Comparison of ENCODE assay signal across 1 cellular context in the genomic region with DNA sequence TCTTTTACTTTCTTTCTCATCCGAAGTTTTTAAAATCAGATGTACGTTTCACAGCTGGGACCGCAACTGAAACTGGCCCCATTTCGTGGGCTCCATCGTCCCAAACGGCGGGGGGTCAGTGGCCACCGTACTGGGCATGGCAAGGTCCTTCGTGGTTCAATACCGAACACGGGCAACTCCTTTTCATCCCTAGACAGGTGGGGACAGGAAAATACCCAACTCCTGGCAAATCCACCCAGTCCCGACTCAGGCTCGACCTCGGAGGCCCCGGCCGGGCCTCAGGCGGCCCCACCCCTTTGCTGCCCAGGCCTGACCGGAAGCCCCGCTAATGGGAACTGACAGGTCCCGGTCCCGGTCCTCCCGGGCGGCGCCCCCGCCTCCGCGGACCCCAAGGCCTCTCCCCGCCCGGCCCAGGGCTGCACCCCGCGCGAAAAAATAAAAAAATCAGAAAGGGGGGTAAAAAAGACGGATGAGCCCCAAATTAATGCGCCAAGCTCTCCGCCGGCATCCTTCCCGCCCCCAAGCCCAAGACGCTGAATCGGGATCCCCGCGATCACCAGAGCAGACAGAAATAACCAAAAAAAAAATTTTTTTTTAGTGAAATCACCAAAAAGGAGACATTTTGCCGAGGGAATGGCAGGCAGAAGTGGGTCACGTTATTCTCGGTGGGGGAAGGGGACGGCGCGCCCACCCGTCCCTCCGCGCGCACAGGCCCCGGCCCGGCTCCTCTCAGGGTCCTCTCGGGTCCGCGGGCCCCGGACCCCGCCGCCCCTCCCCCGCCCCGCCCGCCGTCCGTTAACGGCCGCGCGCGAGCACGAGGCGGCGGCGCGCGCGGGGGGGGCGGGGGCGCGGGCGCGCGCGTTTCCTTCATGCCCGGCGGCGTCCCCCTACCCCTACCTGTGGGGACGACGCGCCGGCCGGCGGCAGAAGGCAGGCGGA.
TF ChIP-seq lines count a peak whose summit lies in the region.

No MANE protein-coding gene starts in this region.

TF ChIP-seq in IMR-90, 13 proteins besides CTCF, POLR2A, EP300 and RAD21:
- TF ChIP-seq MXI1 (IDR thresholded peaks at IDR 0.05; ENCODE audit: borderline replicate concordance, low read depth, low read length) (peak; percentile 24; the same call in 1 of the 2 replicates), BHLHE40 (IDR thresholded peaks at IDR 0.05; ENCODE audit: low read depth, low read length) (no peak)
TF ChIP-seq in IMR-90: peak in this region for 1.
